In genomic region chr16:29291329-29292271, GRCh38 we compare ENCODE assay signal across 8 cellular contexts.
DNase-seq lines count a peak whose midpoint lies in the region; ATAC-seq and TF ChIP-seq lines count a peak whose summit lies in the region.
"Not testable (repeated sequence)": the region's sequence is repeated elsewhere in the genome, so short reads cannot be mapped to it uniquely, and the experiment has no call there.

No MANE protein-coding gene starts in this region.

- DNase-seq in Calu3; activated B cell treated with CpG ODN at 0.5 μM for 24 hours; mesendoderm; gastrocnemius medialis; tibial nerve (ENCODE audit: low spot score in 2 of 2): not testable (repeated sequence)
- peak in 1 of 2 donors; percentile 14 for DNase-seq in central memory CD8-positive, alpha-beta T cell (ENCODE audit: low spot score in 2 of 2)
- peak in 2 of 5 donors; percentile 43 to 65 for DNase-seq in heart left ventricle

- peaks cover 31% of the 10 kb centered on the region for H3K36me3 Mint-ChIP-seq in Calu3 (ENCODE audit: insufficient read depth, unreplicated experiment)
- H3K36me3 Mint-ChIP-seq in activated B cell treated with CpG ODN at 0.5 μM for 24 hours (ENCODE audit: low read depth); central memory CD8-positive, alpha-beta T cell (ENCODE audit: insufficient read depth): not testable (repeated sequence)

- not testable (repeated sequence) for BruUV-seq in Calu3 (replicated peaks; lab: Mats Ljungman, UMichigan)

- H3K79me2 ChIP-seq in mesendoderm (ENCODE audit: control insufficient read depth, insufficient read depth, low read length) = not testable (repeated sequence)

- ATAC-seq in HG03045 (IDR thresholded peaks at IDR 0.05; ENCODE audit: unreplicated experiment) = peak; percentile 6
- peak; percentile 26 for ATAC-seq in activated B cell treated with CpG ODN at 0.5 μM for 24 hours (ENCODE audit: low read depth)
- ATAC-seq in central memory CD8-positive, alpha-beta T cell (replicated peaks; ENCODE audit: extremely low read depth, poor library complexity, severe bottlenecking) = peak; percentile 63
- peak in 2 of 4 donors; percentile 0 for ATAC-seq in heart left ventricle
- peak; percentile 0 for ATAC-seq in gastrocnemius medialis

- not testable (repeated sequence) for TF ChIP-seq POLR2A in heart left ventricle (IDR thresholded peaks at IDR 0.05); gastrocnemius medialis (IDR thresholded peaks at IDR 0.05); tibial nerve (IDR thresholded peaks at IDR 0.05)

- 66 to 83% (median 72%) methylated on average over 15 to 28 of the region's 30 CpGs for WGBS in heart left ventricle, 4 donors
- WGBS in mesendoderm (ENCODE audit: extremely low coverage, insufficient coverage, low lambda C conversion rate) = no CpG with 5 or more reads among the region's 30 CpGs
- 59 to 78% methylated on average over 13 to 19 of the region's 30 CpGs for WGBS in tibial nerve, 2 donors

- H2AK5ac ChIP-seq in mesendoderm (ENCODE audit: low read length) = not testable (repeated sequence)

- H2BK15ac ChIP-seq in mesendoderm (replicated peaks; ENCODE audit: low read depth) = not testable (repeated sequence)

- not testable (repeated sequence) for H3K23ac ChIP-seq in mesendoderm (ENCODE audit: low read length)

- H3K9me3 Mint-ChIP-seq in Calu3 (ENCODE audit: low read depth, unreplicated experiment); activated B cell treated with CpG ODN at 0.5 μM for 24 hours; central memory CD8-positive, alpha-beta T cell: not testable (repeated sequence)

- not testable (repeated sequence) for H3K9ac ChIP-seq in mesendoderm (ENCODE audit: low read length)

- not testable (repeated sequence) for H3K79me1 ChIP-seq in mesendoderm (ENCODE audit: low read length)

- CTCF ChIA-PET in Calu3 (lab: Charles Lee) = interaction anchor here (0.6 kb wide), 1 partner anchor 63 kb away, joined by 4 read pairs; no protein-coding TSS in a partner anchor
- CTCF ChIA-PET in activated B cell treated with CpG ODN at 0.5 μM for 24 hours (lab: Charles Lee) = not testable (repeated sequence)

- not testable (repeated sequence) for H3K18ac ChIP-seq in mesendoderm (ENCODE audit: low read length)

- not testable (repeated sequence) for H3K27me3 ChIP-seq in heart left ventricle; mesendoderm (ENCODE audit: insufficient read depth, low read length, poor library complexity); gastrocnemius medialis; tibial nerve

- H2BK120ac ChIP-seq in mesendoderm (ENCODE audit: low read depth, low read length) = not testable (repeated sequence)

- peak overlapping the region; percentile 90 for H3K27ac Mint-ChIP-seq in Calu3 (ENCODE audit: unreplicated experiment)
- H3K27ac Mint-ChIP-seq in activated B cell treated with CpG ODN at 0.5 μM for 24 hours; central memory CD8-positive, alpha-beta T cell (ENCODE audit: low read depth): not testable (repeated sequence)

- not testable (repeated sequence) for H2BK5ac ChIP-seq in mesendoderm (ENCODE audit: low read length)

- POLR2A ChIA-PET in activated B cell treated with CpG ODN at 0.5 μM for 24 hours (lab: Charles Lee) = not testable (repeated sequence)

- TF ChIP-seq EP300 in tibial nerve (IDR thresholded peaks at IDR 0.05) = not testable (repeated sequence)

- H3K4ac ChIP-seq in mesendoderm (ENCODE audit: low read depth, low read length) = not testable (repeated sequence)

- H3K4me3 Mint-ChIP-seq in Calu3 (ENCODE audit: low read depth, unreplicated experiment) = peak overlapping the region; percentile 70
- H3K4me3 Mint-ChIP-seq in activated B cell treated with CpG ODN at 0.5 μM for 24 hours = not testable (repeated sequence)
- H3K4me3 Mint-ChIP-seq in central memory CD8-positive, alpha-beta T cell = peak overlapping the region; percentile 45

- H3K4me1 ChIP-seq in heart left ventricle = peaks cover 0 to 73% (median 31%) of the 10 kb centered on the region in 12 donors
- H3K4me1 ChIP-seq in mesendoderm (ENCODE audit: control insufficient read depth, low read depth, low read length) = not testable (repeated sequence)
- H3K4me1 ChIP-seq in gastrocnemius medialis = peaks cover 22 to 26% of the 10 kb centered on the region in 2 donors
- H3K4me1 ChIP-seq in tibial nerve = peaks cover 0 to 64% (median 19%) of the 10 kb centered on the region in 4 donors

- in situ Hi-C loops in gastrocnemius medialis (cut with MboI; ENCODE audit: low sequenced_read_pairs in 4 of 4) = not testable (repeated sequence)

- H3K27me3 Mint-ChIP-seq in Calu3 (ENCODE audit: unreplicated experiment); activated B cell treated with CpG ODN at 0.5 μM for 24 hours; central memory CD8-positive, alpha-beta T cell: not testable (repeated sequence)

- peak overlapping the region; percentile 1 for H3K56ac ChIP-seq in mesendoderm (ENCODE audit: low read length)

- intact Hi-C loops in Calu3 (cut with micrococcal nuclease; ENCODE audit: unreplicated experiment); activated B cell treated with CpG ODN at 0.5 μM for 24 hours (cut with micrococcal nuclease); heart left ventricle (cut with DNase I): not testable (repeated sequence)
- intact Hi-C loops in gastrocnemius medialis (cut with DNase I; ENCODE audit: low total_unique reads) = loop anchor here (5.0 kb wide), 1 partner anchor 64 kb away; no protein-coding TSS in a partner anchor

- peak overlapping the region in 11 of 12 donors; percentile 26 to 93 (median 83) for H3K27ac ChIP-seq in heart left ventricle
- H3K27ac ChIP-seq in mesendoderm (ENCODE audit: low read depth, low read length) = not testable (repeated sequence)
- H3K27ac ChIP-seq in gastrocnemius medialis = peak overlapping the region; percentile 50 to 68 (median 62)
- peak overlapping the region; percentile 58 to 86 (median 80) for H3K27ac ChIP-seq in tibial nerve

- peak overlapping the region in 1 of 12 donors; percentile 41 for H3K4me3 ChIP-seq in heart left ventricle
- not testable (repeated sequence) for H3K4me3 ChIP-seq in mesendoderm (ENCODE audit: low read length)
- peak overlapping the region in 1 of 4 donors; percentile 21 for H3K4me3 ChIP-seq in gastrocnemius medialis
- peak overlapping the region in 1 of 4 donors; percentile 34 for H3K4me3 ChIP-seq in tibial nerve

- not testable (repeated sequence) for H3K36me3 ChIP-seq in heart left ventricle; mesendoderm (ENCODE audit: control insufficient read depth, insufficient read depth, low read length); gastrocnemius medialis; tibial nerve

- H3K4me2 ChIP-seq in mesendoderm (ENCODE audit: low read length) = not testable (repeated sequence)

- H3K4me1 Mint-ChIP-seq in Calu3 (ENCODE audit: low read depth, unreplicated experiment) (peaks cover 38% of the 10 kb centered on the region), activated B cell treated with CpG ODN at 0.5 μM for 24 hours (peaks cover 17% of the 10 kb centered on the region)
- H3K4me1 Mint-ChIP-seq in central memory CD8-positive, alpha-beta T cell = peaks cover 14% of the 10 kb centered on the region

- not testable (repeated sequence) for H4K5ac ChIP-seq in mesendoderm (ENCODE audit: low read length)

- not testable (repeated sequence) for TF ChIP-seq CTCF in Calu3 (IDR thresholded peaks at IDR 0.05; ENCODE audit: unreplicated experiment); activated B cell treated with CpG ODN at 0.5 μM for 24 hours (IDR thresholded peaks at IDR 0.05); heart left ventricle (IDR thresholded peaks at IDR 0.05); gastrocnemius medialis (IDR thresholded peaks at IDR 0.05 in 4 of 5, conservative IDR thresholded peaks at IDR 0.05 in 1 of 5); tibial nerve (IDR thresholded peaks at IDR 0.05)

- not testable (repeated sequence) for H4K8ac ChIP-seq in mesendoderm (ENCODE audit: low read depth, low read length)

- not testable (repeated sequence) for H3K9me3 ChIP-seq in heart left ventricle, gastrocnemius medialis, tibial nerve
